15 cellular contexts compared by ENCODE assay signal in the genomic region with DNA sequence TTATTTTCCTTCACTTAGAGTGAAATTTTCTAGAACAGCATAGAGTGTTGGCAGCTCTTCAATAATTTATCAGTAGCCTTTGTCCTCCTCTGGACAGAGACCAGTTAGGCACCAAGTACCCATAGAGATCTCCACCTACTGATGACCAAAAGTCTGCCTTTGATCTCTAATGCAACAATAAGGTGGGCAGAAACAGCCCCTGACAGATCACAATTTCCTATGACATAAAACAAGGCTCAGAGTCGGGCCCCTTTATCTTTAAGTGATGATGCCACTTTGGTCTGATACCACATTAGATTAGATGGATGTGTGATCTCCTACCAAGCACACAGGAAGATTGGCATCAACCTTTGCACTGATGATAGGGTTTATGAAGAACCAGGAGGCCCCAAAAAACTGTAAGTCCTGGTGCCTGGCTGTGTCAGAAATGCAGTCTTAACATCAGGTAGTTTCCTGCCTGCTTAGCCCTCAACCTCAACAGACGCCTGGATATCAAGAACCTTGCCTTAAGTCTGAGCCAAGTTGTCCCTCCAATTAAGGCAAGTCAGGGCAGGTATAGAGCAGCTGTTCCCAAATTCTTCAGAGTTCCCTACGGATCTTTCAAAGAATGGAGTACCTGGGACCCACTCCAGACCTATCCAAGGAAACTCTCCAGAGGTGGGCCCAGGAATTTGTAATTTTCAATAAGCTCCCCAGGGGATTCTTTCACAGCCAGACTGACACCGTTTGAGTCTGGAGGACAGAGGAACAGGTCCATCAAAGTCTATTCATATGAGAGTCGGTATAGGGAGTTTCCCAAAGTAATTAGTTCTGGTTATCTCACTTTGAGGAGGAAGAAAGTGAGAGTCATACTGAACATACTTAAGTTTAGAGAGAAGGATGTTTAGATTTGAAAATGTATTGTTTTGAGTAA. TPM values are rescaled to one million over a fixed set of nuclear protein-coding genes. Genes with fewer than 3 reads are reported as not detected.
DNase-seq lines count a peak whose midpoint lies in the region; ATAC-seq and TF ChIP-seq lines count a peak whose summit lies in the region.
"Had no signal": no experiment of that assay in that cellular context is flagged by ENCODE, and none has a peak within 500 bp of the region (broad histone marks: within the 10 kb centered on the region; RNA-seq: fewer than 3 reads in every experiment).

No MANE protein-coding gene starts in this region.

- H3K4me3 ChIP-seq in effector memory CD4-positive, alpha-beta T cell (ENCODE audit: insufficient read depth, low read depth, low read length, poor library complexity, severe bottlenecking): no peak overlapping the region
- no peak overlapping the region for H3K4me3 ChIP-seq in Karpas-422 (ENCODE audit: low read length)
- H3K4me3 ChIP-seq: pancreas had no signal

- CTCF ChIA-PET in CD4-positive, alpha-beta T cell (lab: Charles Lee): interaction anchor here (0.7 to 1.3 kb wide), 3 partner anchors 9 to 100 kb away, joined by 3 to 4 read pairs (median 3); no protein-coding TSS in a partner anchor

- POLR2A ChIA-PET in CD4-positive, alpha-beta T cell (lab: Charles Lee): interaction anchor here (0.9 to 5.4 kb wide), 8 partner anchors 24 to 203 kb away, joined by 3 to 57 read pairs (median 6); a partner anchor contains a TSS

- no peak overlapping the region for H3K4me2 ChIP-seq in Karpas-422 (ENCODE audit: low read depth, low read length, poor library complexity, severe bottlenecking)

- H3K27me3 ChIP-seq in CD4-positive, alpha-beta T cell (ENCODE audit: control insufficient read depth, insufficient read depth, low read length): no peaks in the 10 kb centered on the region
- H3K27me3 ChIP-seq in effector memory CD4-positive, alpha-beta T cell (replicated peaks; ENCODE audit: control insufficient read depth, insufficient read depth, low read length, poor library complexity, severe bottlenecking): no peaks in the 10 kb centered on the region
- H3K27me3 ChIP-seq in Karpas-422 (ENCODE audit: low read length): no peaks in the 10 kb centered on the region
- H3K27me3 ChIP-seq: pancreas had no signal

- H3K79me2 ChIP-seq in Karpas-422 (ENCODE audit: low read length): no peaks in the 10 kb centered on the region

- no peak overlapping the region for H2AFZ ChIP-seq in Karpas-422 (ENCODE audit: low read length)

- no peaks in the 10 kb centered on the region for H3K9me3 Mint-ChIP-seq in CD4-positive, alpha-beta T cell

- H3K9me2 ChIP-seq in Karpas-422 (replicated peaks; ENCODE audit: insufficient read depth, low read length): no peaks in the 10 kb centered on the region

- no peaks in the 10 kb centered on the region for H3K36me3 ChIP-seq in effector memory CD4-positive, alpha-beta T cell (ENCODE audit: control insufficient read depth, insufficient read depth, low read length)
- H3K36me3 ChIP-seq in Karpas-422 (ENCODE audit: insufficient read depth, low read length): no peaks in the 10 kb centered on the region
- H3K36me3 ChIP-seq: pancreas had no signal

- H3K9ac ChIP-seq in Karpas-422 (ENCODE audit: low read length): no peak overlapping the region

- peak overlapping the region; percentile 95 for H3K27ac Mint-ChIP-seq in CD4-positive, alpha-beta T cell
- H3K27ac Mint-ChIP-seq: CD14-positive monocyte had no signal

- intact Hi-C loops in CD4-positive, alpha-beta T cell (cut with DNase I, micrococcal nuclease): loop anchor here (1.0 to 5.0 kb wide), 2 partner anchors 39 to 59 kb away; no protein-coding TSS in a partner anchor

- peak overlapping the region; percentile 71 for H3K27ac ChIP-seq in CD4-positive, alpha-beta T cell (ENCODE audit: low read depth, low read length)
- H3K27ac ChIP-seq in effector memory CD4-positive, alpha-beta T cell (ENCODE audit: insufficient read depth, low read length, poor library complexity, severe bottlenecking): peak overlapping the region; percentile 94
- H3K27ac ChIP-seq in Karpas-422 (ENCODE audit: low read length): no peak overlapping the region
- H3K27ac ChIP-seq: HL-60, pancreas had no signal

- no peak for TF ChIP-seq CTCF in CD4-positive, alpha-beta T cell (IDR thresholded peaks at IDR 0.05)

- peak in 7 of 10 experiments; percentile 25 to 56 (median 32) for DNase-seq in CD4-positive, alpha-beta T cell
- peak; percentile 23 to 42 for DNase-seq in activated CD4-positive, alpha-beta T cell treated with anti-CD3 and anti-CD28 coated beads, Interleukin-2, amount 50 U/mL, for 48 hours
- DNase-seq in effector memory CD4-positive, alpha-beta T cell: peak; percentile 23 to 56 (median 31)
- DNase-seq in Ammon's horn (ENCODE audit: low spot score): no peak
- no peak for DNase-seq in NCI-H345 (lab: John Stamatoyannopoulos, UW)
- DNase-seq in OCI-M2 (lab: John Stamatoyannopoulos, UW; ENCODE audit: unreplicated experiment): no peak
- DNase-seq in Karpas-422: no peak
- DNase-seq: NCI-H1436 treated with DMSO at 0.1 percent for 48 hours, pancreas had no signal

- H3K9me3 ChIP-seq in CD4-positive, alpha-beta T cell (ENCODE audit: control insufficient read depth, low read length): no peaks in the 10 kb centered on the region
- H3K9me3 ChIP-seq in effector memory CD4-positive, alpha-beta T cell (ENCODE audit: control insufficient read depth, low read length): no peaks in the 10 kb centered on the region
- no peaks in the 10 kb centered on the region for H3K9me3 ChIP-seq in Karpas-422 (ENCODE audit: low read length)
- H3K9me3 ChIP-seq: pancreas had no signal

- no peaks in the 10 kb centered on the region for H4K20me1 ChIP-seq in Karpas-422 (ENCODE audit: insufficient read depth, low read depth, low read length)

- peak overlapping the region; percentile 69 for H3K4me3 Mint-ChIP-seq in CD4-positive, alpha-beta T cell
- H3K4me3 Mint-ChIP-seq: CD14-positive monocyte had no signal

- peak; percentile 83 for ATAC-seq in CD4-positive, alpha-beta T cell (ENCODE audit: poor library complexity)
- ATAC-seq in HG02678 (IDR thresholded peaks at IDR 0.05; ENCODE audit: unreplicated experiment): peak; percentile 56
- ATAC-seq: pancreas, Right ventricle myocardium inferior had no signal

- H3K27me3 Mint-ChIP-seq in CD4-positive, alpha-beta T cell: no peaks in the 10 kb centered on the region

- peaks cover 83% of the 10 kb centered on the region for H3K4me1 ChIP-seq in effector memory CD4-positive, alpha-beta T cell (ENCODE audit: control insufficient read depth, insufficient read depth, low read length, poor library complexity, severe bottlenecking)
- no peaks in the 10 kb centered on the region for H3K4me1 ChIP-seq in Karpas-422 (ENCODE audit: low read length)

- no peaks in the 10 kb centered on the region for H3K36me3 Mint-ChIP-seq in CD4-positive, alpha-beta T cell (ENCODE audit: low read depth)
- H3K36me3 Mint-ChIP-seq: CD14-positive monocyte had no signal

- H3K4me1 Mint-ChIP-seq in CD4-positive, alpha-beta T cell (ENCODE audit: low read depth): peaks cover 93% of the 10 kb centered on the region

RNA-seq across cellular contexts. Expression of a gene that starts 30.6 kb away (rescaled TPM):
- not detected for total RNA-seq in CD4-positive, alpha-beta T cell
- not detected in 2 replicates for total RNA-seq in Karpas-422 (2014; rRNA removed; shearing (Covaris generic); ENCODE audit: low replicate concordance)
- total RNA-seq: Right ventricle myocardium inferior had no signal

RNA-seq across cellular contexts. Expression of a gene that starts 40.5 kb away (rescaled TPM):
- total RNA-seq in CD4-positive, alpha-beta T cell: under 1 TPM; 0.06 to 0.08 TPM
- 0.04 TPM in 1 of 2 replicates, not detected in the other for total RNA-seq in Karpas-422 (2014; rRNA removed; shearing (Covaris generic); ENCODE audit: low replicate concordance)
- total RNA-seq: H1, kidney epithelial cell, pancreas, Right ventricle myocardium inferior had no signal

Comparison
In these comparisons a context has a peak if more than half of its experiments do, and no peak if none do; other contexts are left out.
1. DNase-seq: peak in CD4-positive, alpha-beta T cell (7 of 10), activated CD4-positive, alpha-beta T cell treated with anti-CD3 and anti-CD28 coated beads, Interleukin-2, amount 50 U/mL, for 48 hours (2 of 2) and effector memory CD4-positive, alpha-beta T cell (3 of 3); none in Ammon's horn (single experiment), NCI-H345 (single experiment), OCI-M2 (single experiment) and Karpas-422 (single experiment).